25 cellular contexts compared by ENCODE assay signal in genomic region chr3:183328164-183328563, GRCh38.
A peak's percentile ranks its signal among the peaks of the same experiment; 100 is the strongest.
DNase-seq lines count a peak whose midpoint lies in the region; ATAC-seq and TF ChIP-seq lines count a peak whose summit lies in the region.
"Had no signal": no experiment of that assay in that cellular context is flagged by ENCODE, and none has a peak within 500 bp of the region (broad histone marks: within the 10 kb centered on the region; RNA-seq: fewer than 3 reads in every experiment).

No MANE protein-coding gene starts in this region.

- H3K36me3 ChIP-seq in RWPE2 (ENCODE audit: low read depth) = no peaks in the 10 kb centered on the region
- H3K36me3 ChIP-seq: BE2C, heart left ventricle, lower lobe of right lung, ovary had no signal

- POLR2A ChIA-PET in activated CD4-positive, alpha-beta T cell treated with anti-CD3 and anti-CD28 coated beads, Interleukin-2, amount 10 ng/mL, durations not matched to agents 7 days and 5 days (lab: Charles Lee) = no interaction called here

- H3K9me3 ChIP-seq in RWPE2 (ENCODE audit: severe bottlenecking) = no peaks in the 10 kb centered on the region
- H3K9me3 ChIP-seq: BE2C, body of pancreas, heart left ventricle, lower lobe of right lung, ovary had no signal

- H3K4me3 Mint-ChIP-seq in stimulated activated naive CD8-positive, alpha-beta T cell treated with anti-CD3 and anti-CD28 coated beads, Interleukin-15, Interleukin-2, amounts not matched to agents 100 ng/mL and 50 ng/mL, for 24 hours = no peak overlapping the region
- H3K4me3 Mint-ChIP-seq in chondrocyte (ENCODE audit: unreplicated experiment) = no peak overlapping the region
- no peak overlapping the region for H3K4me3 Mint-ChIP-seq in stimulated activated naive CD8-positive, alpha-beta T cell treated with anti-CD3 and anti-CD28 coated beads, Interleukin-15, amount 100 ng/mL, for 72 hours
- no peak overlapping the region for H3K4me3 Mint-ChIP-seq in activated CD4-positive, alpha-beta T cell treated with anti-CD3 and anti-CD28 coated beads, Interleukin-2, amount 10 ng/mL, durations not matched to agents 7 days and 5 days
- H3K4me3 Mint-ChIP-seq: CD8-positive, alpha-beta memory T cell; nephron progenitor cell; type B pancreatic cell had no signal

- H3K27ac Mint-ChIP-seq in stimulated activated naive CD8-positive, alpha-beta T cell treated with anti-CD3 and anti-CD28 coated beads, Interleukin-15, Interleukin-2, amounts not matched to agents 100 ng/mL and 50 ng/mL, for 24 hours = peak overlapping the region; percentile 1
- peak overlapping the region; percentile 30 for H3K27ac Mint-ChIP-seq in chondrocyte (ENCODE audit: unreplicated experiment)
- no peak overlapping the region for H3K27ac Mint-ChIP-seq in stimulated activated naive CD8-positive, alpha-beta T cell treated with anti-CD3 and anti-CD28 coated beads, Interleukin-15, amount 100 ng/mL, for 72 hours
- H3K27ac Mint-ChIP-seq in activated CD4-positive, alpha-beta T cell treated with anti-CD3 and anti-CD28 coated beads, Interleukin-2, amount 10 ng/mL, durations not matched to agents 7 days and 5 days = no peak overlapping the region
- H3K27ac Mint-ChIP-seq: activated T-helper 2 cell treated with anti-CD3 and anti-CD28 coated beads, Interferon-gamma antibody, Interleukin-2, Interleukin-4, amounts not matched to agents 10 μg/mL and 5 μg/mL and 100 μg/mL, durations not matched to agents 14 hours and 24 hours and 36 hours; CD8-positive, alpha-beta memory T cell; nephron progenitor cell; type B pancreatic cell had no signal

- H3K27me3 Mint-ChIP-seq in stimulated activated naive CD8-positive, alpha-beta T cell treated with anti-CD3 and anti-CD28 coated beads, Interleukin-15, Interleukin-2, amounts not matched to agents 100 ng/mL and 50 ng/mL, for 24 hours = peaks cover 6% of the 10 kb centered on the region
- no peaks in the 10 kb centered on the region for H3K27me3 Mint-ChIP-seq in chondrocyte (ENCODE audit: low read depth)
- H3K27me3 Mint-ChIP-seq in stimulated activated naive CD8-positive, alpha-beta T cell treated with anti-CD3 and anti-CD28 coated beads, Interleukin-15, amount 100 ng/mL, for 72 hours = no peaks in the 10 kb centered on the region
- H3K27me3 Mint-ChIP-seq in activated CD4-positive, alpha-beta T cell treated with anti-CD3 and anti-CD28 coated beads, Interleukin-2, amount 10 ng/mL, durations not matched to agents 7 days and 5 days = no peaks in the 10 kb centered on the region
- H3K27me3 Mint-ChIP-seq: type B pancreatic cell had no signal

- H3K27ac ChIP-seq in RWPE2 (ENCODE audit: poor library complexity, severe bottlenecking) = peak overlapping the region; percentile 61
- H3K27ac ChIP-seq: body of pancreas, heart left ventricle, KMS-11, lower lobe of right lung, ovary had no signal

- peaks cover 37% of the 10 kb centered on the region for H3K4me1 Mint-ChIP-seq in stimulated activated naive CD8-positive, alpha-beta T cell treated with anti-CD3 and anti-CD28 coated beads, Interleukin-15, Interleukin-2, amounts not matched to agents 100 ng/mL and 50 ng/mL, for 24 hours (ENCODE audit: low read depth)
- peaks cover 21% of the 10 kb centered on the region for H3K4me1 Mint-ChIP-seq in chondrocyte (ENCODE audit: low read depth)
- H3K4me1 Mint-ChIP-seq in stimulated activated naive CD8-positive, alpha-beta T cell treated with anti-CD3 and anti-CD28 coated beads, Interleukin-15, amount 100 ng/mL, for 72 hours = peaks cover 36% of the 10 kb centered on the region
- H3K4me1 Mint-ChIP-seq in activated CD4-positive, alpha-beta T cell treated with anti-CD3 and anti-CD28 coated beads, Interleukin-2, amount 10 ng/mL, durations not matched to agents 7 days and 5 days = peaks cover 19% of the 10 kb centered on the region
- H3K4me1 Mint-ChIP-seq: CD8-positive, alpha-beta memory T cell; nephron progenitor cell had no signal

- no peak for ATAC-seq in stimulated activated naive CD8-positive, alpha-beta T cell treated with anti-CD3 and anti-CD28 coated beads, Interleukin-15, Interleukin-2, amounts not matched to agents 100 U/mL and 50 U/mL, for 24 hours
- ATAC-seq in RWPE2 (ENCODE audit: low read depth) = peak; percentile 44; the same call in 2 of the 3 replicates
- ATAC-seq in stimulated activated naive CD8-positive, alpha-beta T cell treated with anti-CD3 and anti-CD28 coated beads, Interleukin-15, amount 100 ng/mL, for 72 hours = peak; percentile 49
- no peak for ATAC-seq in HG02938 (IDR thresholded peaks at IDR 0.05; ENCODE audit: unreplicated experiment)
- ATAC-seq: heart left ventricle, lower lobe of right lung had no signal

- CTCF ChIA-PET in activated CD4-positive, alpha-beta T cell treated with anti-CD3 and anti-CD28 coated beads, Interleukin-2, amount 10 ng/mL, durations not matched to agents 7 days and 5 days (lab: Charles Lee) = interaction anchor here (0.5 to 0.6 kb wide), 3 partner anchors 36 to 89 kb away, joined by 3 to 5 read pairs (median 4); no protein-coding TSS in a partner anchor

- H3K4me1 ChIP-seq in RWPE2 (ENCODE audit: insufficient read depth, poor library complexity, severe bottlenecking) = peaks cover 29% of the 10 kb centered on the region
- H3K4me1 ChIP-seq: BE2C, heart left ventricle, lower lobe of right lung had no signal

- H3K36me3 Mint-ChIP-seq in stimulated activated naive CD8-positive, alpha-beta T cell treated with anti-CD3 and anti-CD28 coated beads, Interleukin-15, Interleukin-2, amounts not matched to agents 100 ng/mL and 50 ng/mL, for 24 hours (ENCODE audit: low read depth) = no peaks in the 10 kb centered on the region
- no peaks in the 10 kb centered on the region for H3K36me3 Mint-ChIP-seq in chondrocyte (ENCODE audit: low read depth)
- H3K36me3 Mint-ChIP-seq in activated CD4-positive, alpha-beta T cell treated with anti-CD3 and anti-CD28 coated beads, Interleukin-2, amount 10 ng/mL, durations not matched to agents 7 days and 5 days (ENCODE audit: low read depth) = no peaks in the 10 kb centered on the region
- H3K36me3 Mint-ChIP-seq: type B pancreatic cell had no signal

- no peaks in the 10 kb centered on the region for H3K27me3 ChIP-seq in RWPE2 (ENCODE audit: insufficient read depth, poor library complexity, severe bottlenecking)
- H3K27me3 ChIP-seq: BE2C, body of pancreas, heart left ventricle, ovary had no signal

- DNase-seq in stimulated activated naive CD8-positive, alpha-beta T cell treated with anti-CD3 and anti-CD28 coated beads, Interleukin-15, Interleukin-2, amounts not matched to agents 100 U/mL and 50 U/mL, for 24 hours = no peak
- no peak for DNase-seq in RWPE2 (ENCODE audit: low spot score)
- no peak for DNase-seq in chondrocyte (ENCODE audit: low spot score)
- DNase-seq in stimulated activated naive CD8-positive, alpha-beta T cell treated with anti-CD3 and anti-CD28 coated beads, Interleukin-15, amount 100 ng/mL, for 72 hours = no peak
- DNase-seq in ureter (ENCODE audit: low spot score) = no peak
- no peak for DNase-seq in activated CD4-positive, alpha-beta T cell treated with anti-CD3 and anti-CD28 coated beads, Interleukin-2, amount 10 ng/mL, durations not matched to agents 7 days and 5 days
- DNase-seq: activated CD4-positive, alpha-beta T cell treated with anti-CD3 and anti-CD28 coated beads, Interleukin-2, amount 50 U/mL, for 48 hours; activated CD4-positive, CD25-positive, alpha-beta regulatory T cell; BE2C; body of pancreas; CD8-positive, alpha-beta memory T cell; heart left ventricle; lower lobe of right lung; NCI-H1436; NCI-H2081 treated with DMSO at 0.1 percent for 48 hours; NCI-H446; NCI-H82; nephron progenitor cell; ovary; Right ventricle myocardium superior had no signal

- no peak overlapping the region for H3K4me3 ChIP-seq in RWPE2 (ENCODE audit: severe bottlenecking)
- H3K4me3 ChIP-seq: body of pancreas, heart left ventricle, lower lobe of right lung, ovary had no signal

- TF ChIP-seq CTCF in RWPE2 (IDR thresholded peaks at IDR 0.05; ENCODE audit: poor library complexity, severe bottlenecking) (no peak), chondrocyte (IDR thresholded peaks at IDR 0.05) (no peak)

- no peaks in the 10 kb centered on the region for H3K9me3 Mint-ChIP-seq in stimulated activated naive CD8-positive, alpha-beta T cell treated with anti-CD3 and anti-CD28 coated beads, Interleukin-15, Interleukin-2, amounts not matched to agents 100 ng/mL and 50 ng/mL, for 24 hours
- no peaks in the 10 kb centered on the region for H3K9me3 Mint-ChIP-seq in chondrocyte (ENCODE audit: low read depth)
- H3K9me3 Mint-ChIP-seq in stimulated activated naive CD8-positive, alpha-beta T cell treated with anti-CD3 and anti-CD28 coated beads, Interleukin-15, amount 100 ng/mL, for 72 hours = no peaks in the 10 kb centered on the region
- no peaks in the 10 kb centered on the region for H3K9me3 Mint-ChIP-seq in activated CD4-positive, alpha-beta T cell treated with anti-CD3 and anti-CD28 coated beads, Interleukin-2, amount 10 ng/mL, durations not matched to agents 7 days and 5 days
- H3K9me3 Mint-ChIP-seq: activated T-helper 2 cell treated with anti-CD3 and anti-CD28 coated beads, Interferon-gamma antibody, Interleukin-2, Interleukin-4, amounts not matched to agents 10 μg/mL and 5 μg/mL and 100 μg/mL, durations not matched to agents 14 hours and 24 hours and 36 hours; CD8-positive, alpha-beta memory T cell; nephron progenitor cell; type B pancreatic cell had no signal

Comparison
In these comparisons a context has a peak if more than half of its experiments do, and no peak if none do; other contexts are left out.
1. H3K27ac Mint-ChIP-seq: peak in stimulated activated naive CD8-positive, alpha-beta T cell treated with anti-CD3 and anti-CD28 coated beads, Interleukin-15, Interleukin-2, amounts not matched to agents 100 ng/mL and 50 ng/mL, for 24 hours (single experiment) and chondrocyte (single experiment); none in stimulated activated naive CD8-positive, alpha-beta T cell treated with anti-CD3 and anti-CD28 coated beads, Interleukin-15, amount 100 ng/mL, for 72 hours (0 of 2) and activated CD4-positive, alpha-beta T cell treated with anti-CD3 and anti-CD28 coated beads, Interleukin-2, amount 10 ng/mL, durations not matched to agents 7 days and 5 days (single experiment).
2. ATAC-seq: peak in RWPE2 (single experiment) and stimulated activated naive CD8-positive, alpha-beta T cell treated with anti-CD3 and anti-CD28 coated beads, Interleukin-15, amount 100 ng/mL, for 72 hours (single experiment); none in stimulated activated naive CD8-positive, alpha-beta T cell treated with anti-CD3 and anti-CD28 coated beads, Interleukin-15, Interleukin-2, amounts not matched to agents 100 U/mL and 50 U/mL, for 24 hours (single experiment) and HG02938 (single experiment).